14 cellular contexts compared by ENCODE assay signal in the genomic region with DNA sequence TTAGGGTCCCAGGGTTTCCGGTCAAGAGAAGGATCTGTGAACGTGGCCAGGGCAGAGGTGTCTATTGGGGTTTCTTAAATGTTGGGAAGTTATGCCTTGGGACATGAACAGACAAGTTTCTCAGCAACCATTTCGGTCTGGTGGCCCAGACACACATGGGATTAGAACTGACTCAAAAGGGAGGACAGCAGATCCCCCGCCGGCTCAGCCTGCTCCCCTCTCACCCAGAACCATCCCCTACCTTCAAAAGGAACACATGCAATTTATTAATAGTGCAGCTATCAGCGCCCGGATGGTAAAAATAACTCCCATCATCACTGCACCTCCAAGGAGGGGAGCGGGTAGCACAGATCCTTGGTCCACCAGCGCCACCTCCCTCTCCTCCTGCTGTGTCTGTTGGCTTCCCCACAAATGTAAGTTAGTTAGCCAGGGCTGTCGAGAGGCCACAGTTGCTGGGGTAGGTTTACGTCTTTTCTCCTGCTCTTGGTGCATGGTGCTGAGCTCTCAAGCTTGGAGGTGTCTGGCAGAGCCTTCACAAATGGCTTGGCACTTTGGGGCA.
DNase-seq lines count a peak whose midpoint lies in the region; ATAC-seq and TF ChIP-seq lines count a peak whose summit lies in the region.
"Had no signal": no experiment of that assay in that cellular context is flagged by ENCODE, and none has a peak within 500 bp of the region (broad histone marks: within the 10 kb centered on the region; RNA-seq: fewer than 3 reads in every experiment).

No MANE protein-coding gene starts in this region.

- peaks cover 9% of the 10 kb centered on the region for H3K36me3 Mint-ChIP-seq in memory B cell

- peak overlapping the region; percentile 35 for H3K9ac ChIP-seq in adipocyte (ENCODE audit: low read length)

- H3K27ac Mint-ChIP-seq in memory B cell = peak overlapping the region; percentile 100

- H3K4me1 ChIP-seq in adipocyte (ENCODE audit: control insufficient read depth, insufficient read depth, low read length) (peaks cover 40% of the 10 kb centered on the region), transverse colon (peaks cover 12 to 22% (median 20%) of the 10 kb centered on the region in 4 donors)
- H3K4me1 ChIP-seq: Caco-2 had no signal

- no peak for TF ChIP-seq CTCF in transverse colon (IDR thresholded peaks at IDR 0.05)

- intact Hi-C loops in transverse colon (cut with DNase I; ENCODE audit: low total_unique reads) = loop anchor here (10.0 kb wide), 2 partner anchors 75 to 165 kb away; a partner anchor contains a TSS

- peak overlapping the region in 3 of 4 donors; percentile 37 to 76 (median 54) for H3K27ac ChIP-seq in transverse colon

- H3K36me3 ChIP-seq in adipocyte (ENCODE audit: control insufficient read depth, insufficient read depth, low read length, severe bottlenecking) = peaks cover 36% of the 10 kb centered on the region
- peaks cover 0 to 8% (median 0%) of the 10 kb centered on the region in 4 donors for H3K36me3 ChIP-seq in transverse colon

- H3K9me3 ChIP-seq in adipocyte (ENCODE audit: control insufficient read depth, low read length) (no peaks in the 10 kb centered on the region), transverse colon (no peaks in the 10 kb centered on the region)
- H3K9me3 ChIP-seq: Caco-2 had no signal

- ATAC-seq in memory B cell (ENCODE audit: low read depth) = no peak
- no peak for ATAC-seq in GM21786 (IDR thresholded peaks at IDR 0.05; ENCODE audit: unreplicated experiment)
- no peak for ATAC-seq in HG02588 (IDR thresholded peaks at IDR 0.05; ENCODE audit: unreplicated experiment)
- ATAC-seq: naive thymus-derived CD8-positive, alpha-beta T cell had no signal

- no peaks in the 10 kb centered on the region for H3K27me3 Mint-ChIP-seq in memory B cell
- H3K27me3 Mint-ChIP-seq: naive thymus-derived CD8-positive, alpha-beta T cell had no signal

- in situ Hi-C loops in transverse colon (cut with MboI; ENCODE audit: low pct_ligation_motif_present in 1 of 4, low pct_unique_long_range_greater_than_20kb in 1 of 4, low sequenced_read_pairs in 3 of 4) = loop anchor here in 1 of 4 donors (10.0 kb wide), 1 partner anchor 75 kb away; a partner anchor contains a TSS

- peaks cover 2% of the 10 kb centered on the region for H3K9me3 Mint-ChIP-seq in memory B cell

- H3K27me3 ChIP-seq in adipocyte (replicated peaks; ENCODE audit: control insufficient read depth, insufficient read depth, low read length) = no peaks in the 10 kb centered on the region
- no peaks in the 10 kb centered on the region for H3K27me3 ChIP-seq in transverse colon

- WGBS in transverse colon (ENCODE audit: low coverage in 1 of 2), 2 donors = 89 to 100% methylated on average over 8 to 11 of the region's 11 CpGs

- no peak overlapping the region for H3K4me3 Mint-ChIP-seq in memory B cell
- H3K4me3 Mint-ChIP-seq: naive thymus-derived CD8-positive, alpha-beta T cell had no signal

- DNase-seq in NCI-H82 (lab: John Stamatoyannopoulos, UW) (peak; percentile 13), NCI-H82 treated with DMSO at 0.1 percent for 48 hours (lab: John Stamatoyannopoulos, UW; ENCODE audit: unreplicated experiment) (no peak), adipocyte (ENCODE audit: low read depth) (no peak), memory B cell (ENCODE audit: low spot score in 2 of 2) (no peak), transverse colon (no peak)
- DNase-seq in stimulated activated CD4-positive, alpha-beta T cell treated with anti-CD3 and anti-CD28 coated beads, Interleukin-4, amount 100 ng/mL, for 1 hour = no peak
- DNase-seq: activated CD4-positive, CD25-positive, alpha-beta regulatory T cell treated with anti-CD3 and anti-CD28 coated beads, Interleukin-2, amount 50 U/mL, for 72 hours; Caco-2; effector CD8-positive, alpha-beta T cell; Kasumi-1; naive thymus-derived CD8-positive, alpha-beta T cell; NCI-H2029 treated with DMSO at 0.1 percent for 48 hours had no signal

- H3K4me1 Mint-ChIP-seq in memory B cell = peaks cover 33% of the 10 kb centered on the region

- TF ChIP-seq EP300 in transverse colon (IDR thresholded peaks at IDR 0.05; ENCODE audit: low read depth) = no peak

- no peak for TF ChIP-seq POLR2A in transverse colon (IDR thresholded peaks at IDR 0.05)

- H3K4me3 ChIP-seq in adipocyte (ENCODE audit: low read length) = no peak overlapping the region
- no peak overlapping the region for H3K4me3 ChIP-seq in transverse colon
